ENCODE assay signal across 1 cellular context in genomic region chr2:48118895-48119294, GRCh38.
A peak's percentile ranks its signal among the peaks of the same experiment; 100 is the strongest.
TF ChIP-seq lines count a peak whose summit lies in the region.

No MANE protein-coding gene starts in this region.

TF ChIP-seq in K562, 482 proteins besides CTCF, POLR2A, EP300 and RAD21 (continued from another document and continues in another):
- TF ChIP-seq MECOM (CRISPR knock-in tag; IDR thresholded peaks at IDR 0.05) = peak; percentile 89
- peak; percentile 90 for TF ChIP-seq PTTG1 (tag; IDR thresholded peaks at IDR 0.05; ENCODE audit: low read depth)
- peak; percentile 53; the same call in 1 of the 2 replicates for TF ChIP-seq CREB3 (tag; conservative IDR thresholded peaks at IDR 0.05; ENCODE audit: low read depth)
- TF ChIP-seq ZNF165 (CRISPR knock-in tag; IDR thresholded peaks at IDR 0.05; ENCODE audit: borderline replicate concordance) = 0 out of 2 replicates have a peak, but pooled peaks have one; percentile 66
- TF ChIP-seq, protein P1, sequence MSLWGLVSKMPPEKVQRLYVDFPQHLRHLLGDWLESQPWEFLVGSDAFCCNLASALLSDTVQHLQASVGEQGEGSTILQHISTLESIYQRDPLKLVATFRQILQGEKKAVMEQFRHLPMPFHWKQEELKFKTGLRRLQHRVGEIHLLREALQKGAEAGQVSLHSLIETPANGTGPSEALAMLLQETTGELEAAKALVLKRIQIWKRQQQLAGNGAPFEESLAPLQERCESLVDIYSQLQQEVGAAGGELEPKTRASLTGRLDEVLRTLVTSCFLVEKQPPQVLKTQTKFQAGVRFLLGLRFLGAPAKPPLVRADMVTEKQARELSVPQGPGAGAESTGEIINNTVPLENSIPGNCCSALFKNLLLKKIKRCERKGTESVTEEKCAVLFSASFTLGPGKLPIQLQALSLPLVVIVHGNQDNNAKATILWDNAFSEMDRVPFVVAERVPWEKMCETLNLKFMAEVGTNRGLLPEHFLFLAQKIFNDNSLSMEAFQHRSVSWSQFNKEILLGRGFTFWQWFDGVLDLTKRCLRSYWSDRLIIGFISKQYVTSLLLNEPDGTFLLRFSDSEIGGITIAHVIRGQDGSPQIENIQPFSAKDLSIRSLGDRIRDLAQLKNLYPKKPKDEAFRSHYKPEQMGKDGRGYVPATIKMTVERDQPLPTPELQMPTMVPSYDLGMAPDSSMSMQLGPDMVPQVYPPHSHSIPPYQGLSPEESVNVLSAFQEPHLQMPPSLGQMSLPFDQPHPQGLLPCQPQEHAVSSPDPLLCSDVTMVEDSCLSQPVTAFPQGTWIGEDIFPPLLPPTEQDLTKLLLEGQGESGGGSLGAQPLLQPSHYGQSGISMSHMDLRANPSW (CRISPR knock-in tag; IDR thresholded peaks at IDR 0.05) = no peak
- peak; percentile 46; the same call in 1 of the 2 replicates for TF ChIP-seq HSF4 (CRISPR knock-in tag; IDR thresholded peaks at IDR 0.05; ENCODE audit: borderline replicate concordance)
- TF ChIP-seq SMAD4 (CRISPR knock-in tag; conservative IDR thresholded peaks at IDR 0.05) = peak; percentile 85
- no peak for TF ChIP-seq MITF (IDR thresholded peaks at IDR 0.05)
- TF ChIP-seq ZNF212 (CRISPR knock-in tag; IDR thresholded peaks at IDR 0.05) = no peak
- TF ChIP-seq TAF15 (IDR thresholded peaks at IDR 0.05; ENCODE audit: low read depth, low read length) = no peak
- no peak for TF ChIP-seq SAFB (IDR thresholded peaks at IDR 0.05; ENCODE audit: borderline replicate concordance, low read depth, low read length)
- 0 out of 2 replicates have a peak, but pooled peaks have one; percentile 75 for TF ChIP-seq PHTF2 (CRISPR knock-in tag; IDR thresholded peaks at IDR 0.05)
- 0 out of 2 replicates have a peak, but pooled peaks have one; percentile 48 for TF ChIP-seq ZNF311 (CRISPR knock-in tag; IDR thresholded peaks at IDR 0.05)
- TF ChIP-seq TCFL5 (CRISPR knock-in tag; conservative IDR thresholded peaks at IDR 0.05) = 0 out of 2 replicates have a peak, but pooled peaks have one; percentile 31
- TF ChIP-seq NCOA4 (IDR thresholded peaks at IDR 0.05; ENCODE audit: partially characterized antibody) = no peak
- 0 out of 2 replicates have a peak, but pooled peaks have one; percentile 22 for TF ChIP-seq TEAD2 (tag; IDR thresholded peaks at IDR 0.05)
- TF ChIP-seq ZNF785 (CRISPR knock-in tag; IDR thresholded peaks at IDR 0.05) = no peak
- no peak for TF ChIP-seq MCM7 (IDR thresholded peaks at IDR 0.05)
- TF ChIP-seq ZNF589 (CRISPR knock-in tag; IDR thresholded peaks at IDR 0.05; ENCODE audit: low read depth) = peak; percentile 63; the same call in 1 of the 2 replicates
- TF ChIP-seq ZNF79 (CRISPR knock-in tag; IDR thresholded peaks at IDR 0.05; ENCODE audit: low read depth) = peak; percentile 71; the same call in 1 of the 2 replicates
- TF ChIP-seq MYC (IDR thresholded peaks at IDR 0.05; ENCODE audit: low read depth, low read length) = no peak
- 0 out of 2 replicates have a peak, but pooled peaks have one; percentile 37 for TF ChIP-seq MYC (CRISPR knock-in tag; IDR thresholded peaks at IDR 0.05; ENCODE audit: borderline replicate concordance, low read depth)
- peak in 1 of 2 experiments; percentile 75; a peak in 1 of 4 replicates for TF ChIP-seq TEAD1 (CRISPR knock-in tag; IDR thresholded peaks at IDR 0.05)
- no peak for TF ChIP-seq ZNF830 (CRISPR knock-in tag; IDR thresholded peaks at IDR 0.05)
- 0 out of 2 replicates have a peak, but pooled peaks have one; percentile 82 for TF ChIP-seq ZNF584 (CRISPR knock-in tag; IDR thresholded peaks at IDR 0.05; ENCODE audit: low read depth)
- peak; percentile 68; the same call in 1 of the 2 replicates for TF ChIP-seq ZNF41 (CRISPR knock-in tag; conservative IDR thresholded peaks at IDR 0.05)
- TF ChIP-seq ZNF668 (CRISPR knock-in tag; IDR thresholded peaks at IDR 0.05) = peak; percentile 90
- no peak for TF ChIP-seq XRCC4 (IDR thresholded peaks at IDR 0.05; ENCODE audit: extremely low read depth, insufficient read depth, insufficient read length)
- no peak for TF ChIP-seq MAFG (tag; conservative IDR thresholded peaks at IDR 0.05)
- TF ChIP-seq, protein P2, sequence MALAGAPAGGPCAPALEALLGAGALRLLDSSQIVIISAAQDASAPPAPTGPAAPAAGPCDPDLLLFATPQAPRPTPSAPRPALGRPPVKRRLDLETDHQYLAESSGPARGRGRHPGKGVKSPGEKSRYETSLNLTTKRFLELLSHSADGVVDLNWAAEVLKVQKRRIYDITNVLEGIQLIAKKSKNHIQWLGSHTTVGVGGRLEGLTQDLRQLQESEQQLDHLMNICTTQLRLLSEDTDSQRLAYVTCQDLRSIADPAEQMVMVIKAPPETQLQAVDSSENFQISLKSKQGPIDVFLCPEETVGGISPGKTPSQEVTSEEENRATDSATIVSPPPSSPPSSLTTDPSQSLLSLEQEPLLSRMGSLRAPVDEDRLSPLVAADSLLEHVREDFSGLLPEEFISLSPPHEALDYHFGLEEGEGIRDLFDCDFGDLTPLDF (CRISPR knock-in tag; IDR thresholded peaks at IDR 0.05) = no peak
- TF ChIP-seq ZNF766 (CRISPR knock-in tag; conservative IDR thresholded peaks at IDR 0.05) = 0 out of 2 replicates have a peak, but pooled peaks have one; percentile 51
- TF ChIP-seq ZNF583 (CRISPR knock-in tag; IDR thresholded peaks at IDR 0.05) = peak; percentile 89
- TF ChIP-seq ZNF507 (tag; conservative IDR thresholded peaks at IDR 0.05) = no peak
- TF ChIP-seq ETS2 (tag; IDR thresholded peaks at IDR 0.05; ENCODE audit: borderline replicate concordance, poor library complexity, severe bottlenecking) = peak; percentile 65
- no peak for TF ChIP-seq ZBTB43 (CRISPR knock-in tag; IDR thresholded peaks at IDR 0.05)
- no peak for TF ChIP-seq KLF1 (tag; IDR thresholded peaks at IDR 0.05)
- no peak for TF ChIP-seq ETS1 (conservative IDR thresholded peaks at IDR 0.05; ENCODE audit: control insufficient read depth, low read depth, low read length)
- TF ChIP-seq, protein P3, sequence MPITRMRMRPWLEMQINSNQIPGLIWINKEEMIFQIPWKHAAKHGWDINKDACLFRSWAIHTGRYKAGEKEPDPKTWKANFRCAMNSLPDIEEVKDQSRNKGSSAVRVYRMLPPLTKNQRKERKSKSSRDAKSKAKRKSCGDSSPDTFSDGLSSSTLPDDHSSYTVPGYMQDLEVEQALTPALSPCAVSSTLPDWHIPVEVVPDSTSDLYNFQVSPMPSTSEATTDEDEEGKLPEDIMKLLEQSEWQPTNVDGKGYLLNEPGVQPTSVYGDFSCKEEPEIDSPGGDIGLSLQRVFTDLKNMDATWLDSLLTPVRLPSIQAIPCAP (CRISPR knock-in tag; IDR thresholded peaks at IDR 0.05; ENCODE audit: borderline replicate concordance) = no peak
- TF ChIP-seq, protein P4, sequence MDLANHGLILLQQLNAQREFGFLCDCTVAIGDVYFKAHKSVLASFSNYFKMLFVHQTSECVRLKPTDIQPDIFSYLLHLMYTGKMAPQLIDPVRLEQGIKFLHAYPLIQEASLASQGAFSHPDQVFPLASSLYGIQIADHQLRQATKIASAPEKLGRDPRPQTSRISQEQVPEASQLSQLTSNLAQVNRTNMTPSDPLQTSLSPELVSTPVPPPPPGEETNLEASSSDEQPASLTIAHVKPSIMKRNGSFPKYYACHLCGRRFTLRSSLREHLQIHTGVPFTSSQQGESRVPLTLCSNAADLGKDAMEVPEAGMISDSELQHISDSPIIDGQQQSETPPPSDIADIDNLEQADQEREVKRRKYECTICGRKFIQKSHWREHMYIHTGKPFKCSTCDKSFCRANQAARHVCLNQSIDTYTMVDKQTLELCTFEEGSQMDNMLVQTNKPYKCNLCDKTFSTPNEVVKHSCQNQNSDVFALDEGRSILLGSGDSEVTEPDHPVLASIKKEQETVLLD (IDR thresholded peaks at IDR 0.05) = no peak
- TF ChIP-seq HINFP (tag; conservative IDR thresholded peaks at IDR 0.05; ENCODE audit: low read depth) = peak; percentile 60; the same call in 1 of the 2 replicates
- TF ChIP-seq ETV1 (tag; conservative IDR thresholded peaks at IDR 0.05; ENCODE audit: low read depth) = no peak
- TF ChIP-seq HDAC8 (tag; IDR thresholded peaks at IDR 0.05) = peak; percentile 75; the same call in 1 of the 2 replicates
- TF ChIP-seq CHCHD3 (CRISPR knock-in tag; IDR thresholded peaks at IDR 0.05) = no peak
- no peak for TF ChIP-seq GABPB1 (CRISPR knock-in tag; IDR thresholded peaks at IDR 0.05)
- TF ChIP-seq DMBX1 (CRISPR knock-in tag; IDR thresholded peaks at IDR 0.05; ENCODE audit: borderline replicate concordance) = peak; percentile 76; the same call in 1 of the 2 replicates
- TF ChIP-seq NR4A1 (CRISPR knock-in tag; IDR thresholded peaks at IDR 0.05) = no peak
- peak; percentile 91 for TF ChIP-seq NR4A1 (tag; IDR thresholded peaks at IDR 0.05)
- TF ChIP-seq, protein P5, sequence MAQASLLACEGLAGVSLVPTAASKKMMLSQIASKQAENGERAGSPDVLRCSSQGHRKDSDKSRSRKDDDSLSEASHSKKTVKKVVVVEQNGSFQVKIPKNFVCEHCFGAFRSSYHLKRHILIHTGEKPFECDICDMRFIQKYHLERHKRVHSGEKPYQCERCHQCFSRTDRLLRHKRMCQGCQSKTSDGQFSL (CRISPR knock-in tag; IDR thresholded peaks at IDR 0.05) = no peak
- TF ChIP-seq, protein P5 (tag; IDR thresholded peaks at IDR 0.05) = peak in 1 of 2 experiments; percentile 80; a peak in 2 of 4 replicates
- TF ChIP-seq GMEB1 (CRISPR knock-in tag; IDR thresholded peaks at IDR 0.05) = peak; percentile 36; the same call in 1 of the 2 replicates
- TF ChIP-seq MEF2D (tag; conservative IDR thresholded peaks at IDR 0.05; ENCODE audit: low read depth) = peak; percentile 78
- no peak for TF ChIP-seq ZNF282 (CRISPR knock-in tag; IDR thresholded peaks at IDR 0.05)
